21 cellular contexts compared by ENCODE assay signal in the genomic region with DNA sequence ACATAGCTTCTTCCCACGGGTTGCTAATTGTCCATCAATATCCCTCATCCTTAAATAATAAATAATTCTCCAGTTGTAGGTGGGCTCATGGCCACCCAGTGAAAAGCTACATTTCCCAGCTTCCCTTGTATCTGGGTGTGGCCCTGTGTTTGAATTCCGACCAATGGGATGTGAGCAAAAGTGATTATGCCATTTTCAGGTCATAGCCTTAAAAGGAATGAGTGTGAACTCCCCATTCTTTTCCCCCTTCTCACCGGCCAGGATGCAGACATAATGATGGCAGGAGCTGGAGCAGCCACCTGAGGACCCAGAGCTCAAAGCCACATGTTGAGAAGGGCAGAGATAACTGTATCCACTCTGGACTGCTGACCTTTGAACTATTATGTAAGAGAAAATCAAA. TPM values are rescaled to one million over a fixed set of nuclear protein-coding genes. Genes with fewer than 3 reads are reported as not detected.
A peak's percentile ranks its signal among the peaks of the same experiment; 100 is the strongest.
DNase-seq lines count a peak whose midpoint lies in the region; ATAC-seq, FAIRE-seq and TF ChIP-seq lines count a peak whose summit lies in the region.
"Had no signal": no experiment of that assay in that cellular context is flagged by ENCODE, and none has a peak within 500 bp of the region (broad histone marks: within the 10 kb centered on the region; RNA-seq: fewer than 3 reads in every experiment).

No MANE protein-coding gene starts in this region.

- H3K4me2 ChIP-seq in H1 (ENCODE audit: insufficient read depth in 1 of 2, low read depth in 2 of 2, low read length in 2 of 2): peak overlapping the region; percentile 7 to 43; a peak in 3 of 4 replicates
- H3K4me2 ChIP-seq: BLaER1, KMS-11 had no signal

- FAIRE-seq in H1 (lab: Jason Lieb, UNC): no peak

- H4K5ac ChIP-seq in H1 (ENCODE audit: insufficient read length, low read depth, low read length): no peak overlapping the region

- no peak overlapping the region for H2BK120ac ChIP-seq in H1 (replicated peaks; ENCODE audit: low read depth, low read length)

- no peak overlapping the region for H2AFZ ChIP-seq in H1 (ENCODE audit: low read length)

- H2AK5ac ChIP-seq in H1 (ENCODE audit: low read depth, low read length): no peak overlapping the region

- TF ChIP-seq CTCF in H1 (IDR thresholded peaks at IDR 0.05; ENCODE audit: control extremely low read depth in 1 of 3, insufficient read depth in 1 of 3, low read depth in 1 of 3, low read length in 3 of 3): no peak

- H2BK15ac ChIP-seq in H1 (ENCODE audit: low read length): no peak overlapping the region

- H2BK12ac ChIP-seq in H1 (ENCODE audit: low read depth, low read length): no peak overlapping the region

- H4K91ac ChIP-seq in H1 (replicated peaks; ENCODE audit: insufficient read length, low read length): no peak overlapping the region

- no peak overlapping the region for H4K8ac ChIP-seq in H1 (ENCODE audit: extremely low read depth, insufficient read depth, low read length)

- H3K4ac ChIP-seq in H1 (replicated peaks; ENCODE audit: insufficient read length, low read depth, low read length): no peak overlapping the region

- TF ChIP-seq POLR2A in H1 (IDR thresholded peaks at IDR 0.05; ENCODE audit: control extremely low read depth in 1 of 2, low read depth in 2 of 2, low read length in 2 of 2): peak in 1 of 2 experiments; percentile 73; a peak in 2 of 3 replicates

- peaks cover 2% of the 10 kb centered on the region; the same call in 1 of the 2 replicates for H3K23me2 ChIP-seq in H1 (ENCODE audit: low read depth, low read length)

- intact Hi-C loops in left ventricle myocardium superior (cut with micrococcal nuclease) (no loop called here), posterior cingulate gyrus (cut with DNase I) (no loop called here)

- H3K56ac ChIP-seq in H1 (replicated peaks; ENCODE audit: insufficient read length, low read depth, low read length): no peak overlapping the region

- no peak overlapping the region; the same call in 1 of the 2 replicates for H3K18ac ChIP-seq in H1 (ENCODE audit: extremely low read depth, low read length)

- H3K4me3 ChIP-seq in HUES48 (ENCODE audit: low read depth, low read length): no peak overlapping the region
- peak overlapping the region in 2 of 4 experiments; percentile 5 to 42; a peak in 3 of 8 replicates for H3K4me3 ChIP-seq in H1 (ENCODE audit: extremely low read depth in 1 of 4, insufficient read depth in 2 of 4, low read depth in 3 of 4, low read length in 4 of 4)
- H3K4me3 ChIP-seq in iPS-20b (ENCODE audit: low read length): peak overlapping the region; percentile 42; the same call in 1 of the 2 replicates
- H3K4me3 ChIP-seq: BLaER1, HAP-1 had no signal

- no peaks in the 10 kb centered on the region for H3K79me2 ChIP-seq in H1 (ENCODE audit: control insufficient read depth in 1 of 2, insufficient read depth in 2 of 2, low read length in 2 of 2)

- CTCF ChIA-PET in H1 (lab: Charles Lee; ENCODE audit: partially characterized antibody): interaction anchor here (0.6 to 1.9 kb wide), 5 partner anchors 8 to 475 kb away, joined by 3 to 10 read pairs (median 4); no protein-coding TSS in a partner anchor

- H3K36me3 ChIP-seq in HUES48 (ENCODE audit: control insufficient read depth, insufficient read depth, low read length) (no peaks in the 10 kb centered on the region), H1 (ENCODE audit: control insufficient read depth in 2 of 4, insufficient read depth in 4 of 4, low read length in 3 of 4) (peaks cover 0 to 3% (median 0%) of the 10 kb centered on the region in 4 experiments; a peak in 1 of 8 replicates), iPS-20b (ENCODE audit: insufficient read depth, low read depth, low read length) (no peaks in the 10 kb centered on the region)
- H3K36me3 ChIP-seq: BLaER1, HAP-1 had no signal

- no peak overlapping the region for H3K23ac ChIP-seq in H1 (ENCODE audit: insufficient read length)

- no peaks in the 10 kb centered on the region for H4K20me1 ChIP-seq in H1 (replicated peaks in 1 of 2; ENCODE audit: control insufficient read depth in 1 of 2, insufficient read depth in 2 of 2, low read length in 2 of 2)
- H4K20me1 ChIP-seq: BLaER1 had no signal

- TF ChIP-seq EP300 in H1 (IDR thresholded peaks at IDR 0.05; ENCODE audit: borderline replicate concordance in 1 of 2, low read depth in 2 of 2, low read length in 2 of 2): no peak; a peak in 1 of 3 replicates

- TF ChIP-seq RAD21 in H1 (IDR thresholded peaks at IDR 0.05 in 1 of 2, conservative IDR thresholded peaks at IDR 0.05 in 1 of 2; ENCODE audit: low read depth in 2 of 2, low read length in 2 of 2): no peak

- ATAC-seq in left ventricle myocardium superior: no peak
- ATAC-seq: Panc1, SK-N-SH treated with all-trans-retinoic acid at 6 μM for 48 hours had no signal

- H3K14ac ChIP-seq in H1 (ENCODE audit: insufficient read length): no peak overlapping the region

- WGBS in H1 (ENCODE audit: extremely low coverage in 1 of 2, insufficient coverage in 1 of 2, insufficient read length in 1 of 2, insufficient replicate concordance in 2 of 2, low coverage in 1 of 2, low lambda C conversion rate in 2 of 2, missing lambda C conversion rate in 1 of 2), 2 experiments: 64% methylated on average over 3 of the region's 3 CpGs; no CpG with 5 or more reads in 1 of the 2 experiments

- H3K4me1 ChIP-seq in HUES48 (ENCODE audit: control insufficient read depth, insufficient read depth, low read length) (peaks cover 4% of the 10 kb centered on the region; the same call in 1 of the 2 replicates), H1 (replicated peaks in 1 of 4; ENCODE audit: control insufficient read depth in 3 of 4, insufficient read depth in 4 of 4, low read length in 3 of 4) (peaks cover 2 to 10% (median 5%) of the 10 kb centered on the region in 4 experiments; a peak in 4 of 7 replicates), iPS-20b (ENCODE audit: insufficient read depth, low read length) (peaks cover 12% of the 10 kb centered on the region)
- H3K4me1 ChIP-seq: BLaER1 had no signal

- H3K27ac ChIP-seq in HUES48 (ENCODE audit: low read depth, low read length): peak overlapping the region; percentile 85
- H3K27ac ChIP-seq in H1 (ENCODE audit: low read depth, low read length): peak overlapping the region; percentile 30; the same call in 1 of the 2 replicates
- peak overlapping the region; percentile 21 for H3K27ac ChIP-seq in iPS-20b (ENCODE audit: low read length)
- H3K27ac ChIP-seq: BLaER1, KMS-11 had no signal

- no peaks in the 10 kb centered on the region for H3K27me3 ChIP-seq in HUES48 (ENCODE audit: control insufficient read depth, insufficient read depth, low read length)
- no peaks in the 10 kb centered on the region for H3K27me3 ChIP-seq in H1 (replicated peaks in 1 of 4; ENCODE audit: control insufficient read depth in 3 of 4, extremely low read depth in 1 of 4, insufficient read depth in 3 of 4, low read length in 3 of 4)
- no peaks in the 10 kb centered on the region for H3K27me3 ChIP-seq in iPS-20b (ENCODE audit: insufficient read depth, low read length)
- H3K27me3 ChIP-seq: BLaER1 had no signal

- H3K9ac ChIP-seq in HUES48 (ENCODE audit: low read depth, low read length): 0 out of 2 replicates have a peak overlapping the region, but pooled peaks have one; percentile 3
- no peak overlapping the region for H3K9ac ChIP-seq in H1 (replicated peaks in 1 of 4; ENCODE audit: extremely low read depth in 1 of 4, low read depth in 3 of 4, low read length in 3 of 4)
- H3K9ac ChIP-seq in iPS-20b (ENCODE audit: low read depth, low read length): peak overlapping the region; percentile 70; the same call in 1 of the 2 replicates
- H3K9ac ChIP-seq: BLaER1, KMS-11 had no signal

- no peaks in the 10 kb centered on the region for H3K79me1 ChIP-seq in H1 (ENCODE audit: low read depth, low read length)

- POLR2A ChIA-PET in H1 (lab: Charles Lee; ENCODE audit: partially characterized antibody): interaction anchor here (0.8 to 2.2 kb wide), 5 partner anchors 9 to 31 kb away, joined by 4 to 11 read pairs (median 5); partner anchors contain the start of gene CALU

- H2BK20ac ChIP-seq in H1 (ENCODE audit: low read length): no peak overlapping the region

- no peak for DNase-seq in H1 (ENCODE audit: low read depth in 1 of 2, low spot score in 2 of 2)
- no peak for DNase-seq in left ventricle myocardium superior
- no peak for DNase-seq in COR-L47 (lab: John Stamatoyannopoulos, UW)
- DNase-seq in kidney tubule cell (ENCODE audit: low spot score): no peak
- no peak for DNase-seq in posterior cingulate gyrus
- DNase-seq: CD4-positive, alpha-beta T cell; DMS153; GDM1; NCI-H1092 treated with DMSO at 0.1 percent for 48 hours; NCI-H1436 treated with DMSO at 0.1 percent for 48 hours; NCI-H1930; NCI-H2227 treated with DMSO at 0.1 percent for 48 hours; NCI-H510A treated with DMSO at 0.1 percent for 48 hours; NCI-H748 treated with DMSO at 0.1 percent for 48 hours had no signal

- H2BK5ac ChIP-seq in H1 (ENCODE audit: low read depth, low read length): no peak overlapping the region

- H3K9me3 ChIP-seq in HUES48 (ENCODE audit: control insufficient read depth, insufficient read depth, low read length): no peaks in the 10 kb centered on the region; the same call in 1 of the 2 replicates
- no peaks in the 10 kb centered on the region for H3K9me3 ChIP-seq in H1 (ENCODE audit: insufficient read depth in 2 of 2, low read depth in 1 of 2, low read length in 1 of 2)
- no peaks in the 10 kb centered on the region for H3K9me3 ChIP-seq in iPS-20b (ENCODE audit: insufficient read depth, low read depth, low read length)

RNA-seq across cellular contexts. Expression of gene CALU, which starts 30.3 kb away (rescaled TPM):
- total RNA-seq in H1 (2021; fragmentation: NEBNext Ultra II Directional; extraction: Animal tissue kit (Norgen Biotek cat#: 25700)): 169 and 170 TPM in 2 replicates
- 36.2 and 67.2 TPM in 2 replicates for polyA plus RNA-seq in H1 (2011; rRNA removed)
- 86.8 TPM for polyA plus RNA-seq in H1 (2011; cell fraction: cytosol; rRNA removed)
- 24.5 TPM for polyA plus RNA-seq in H1 (2011; cell fraction: nucleus; rRNA removed)
- 111 to 179 TPM (median 130 TPM) in 4 replicates for polyA plus RNA-seq in H1 (2012, experiment 1 of 2)
- 16.1 TPM for polyA plus RNA-seq in H1 (2012, experiment 2 of 2)
- 264 TPM for polyA plus RNA-seq in H1 (2013, experiment 1 of 2)
- polyA plus RNA-seq in H1 (2013, experiment 2 of 2): 334 TPM
- polyA minus RNA-seq in H1 (2011; rRNA and poly(A)+ RNA removed): 66.5 and 93.6 TPM in 2 replicates
- polyA minus RNA-seq in H1 (2011; cell fraction: cytosol; rRNA and poly(A)+ RNA removed): 59.4 TPM
- polyA minus RNA-seq in H1 (2011; cell fraction: nucleus; rRNA and poly(A)+ RNA removed): 47.6 TPM
- 186 TPM for total RNA-seq in left ventricle myocardium superior

RNA-seq across cellular contexts. Expression of gene GARIN1A, which starts 36.7 kb away (rescaled TPM):
- total RNA-seq in H1 (2021; fragmentation: NEBNext Ultra II Directional; extraction: Animal tissue kit (Norgen Biotek cat#: 25700)): 0.29 and 0.34 TPM in 2 replicates
- polyA plus RNA-seq in H1 (2011; rRNA removed): 0.03 TPM in 1 of 2 replicates, not detected in the other
- 0.01 TPM for polyA plus RNA-seq in H1 (2011; cell fraction: cytosol; rRNA removed)
- 0.44 TPM for polyA plus RNA-seq in H1 (2011; cell fraction: nucleus; rRNA removed)
- 0.05 to 0.08 TPM (median 0.06 TPM) in 3 of 4 replicates, not detected in the other for polyA plus RNA-seq in H1 (2012, experiment 1 of 2)
- 0.16 TPM for polyA plus RNA-seq in H1 (2012, experiment 2 of 2)
- polyA plus RNA-seq in H1 (2013, experiment 1 of 2): under 0.01 TPM
- 0.02 TPM for polyA plus RNA-seq in H1 (2013, experiment 2 of 2)
- 0.03 TPM in 1 of 2 replicates, not detected in the other for polyA minus RNA-seq in H1 (2011; rRNA and poly(A)+ RNA removed)
- not detected for polyA minus RNA-seq in H1 (2011; cell fraction: cytosol; rRNA and poly(A)+ RNA removed)
- polyA minus RNA-seq in H1 (2011; cell fraction: nucleus; rRNA and poly(A)+ RNA removed): not detected
- total RNA-seq in left ventricle myocardium superior: 0.97 TPM

Comparison
In these comparisons a context has a peak if more than half of its experiments do, and no peak if none do; other contexts are left out.
1. H3K27ac ChIP-seq: peak in every context shown above with its lines; median percentile 85 in HUES48; 30 in H1; 21 in iPS-20b.
2. H3K9ac ChIP-seq: peak in HUES48 (single experiment) and iPS-20b (single experiment); none in H1 (0 of 4).